11 cellular contexts compared by ENCODE assay signal in the genomic region with DNA sequence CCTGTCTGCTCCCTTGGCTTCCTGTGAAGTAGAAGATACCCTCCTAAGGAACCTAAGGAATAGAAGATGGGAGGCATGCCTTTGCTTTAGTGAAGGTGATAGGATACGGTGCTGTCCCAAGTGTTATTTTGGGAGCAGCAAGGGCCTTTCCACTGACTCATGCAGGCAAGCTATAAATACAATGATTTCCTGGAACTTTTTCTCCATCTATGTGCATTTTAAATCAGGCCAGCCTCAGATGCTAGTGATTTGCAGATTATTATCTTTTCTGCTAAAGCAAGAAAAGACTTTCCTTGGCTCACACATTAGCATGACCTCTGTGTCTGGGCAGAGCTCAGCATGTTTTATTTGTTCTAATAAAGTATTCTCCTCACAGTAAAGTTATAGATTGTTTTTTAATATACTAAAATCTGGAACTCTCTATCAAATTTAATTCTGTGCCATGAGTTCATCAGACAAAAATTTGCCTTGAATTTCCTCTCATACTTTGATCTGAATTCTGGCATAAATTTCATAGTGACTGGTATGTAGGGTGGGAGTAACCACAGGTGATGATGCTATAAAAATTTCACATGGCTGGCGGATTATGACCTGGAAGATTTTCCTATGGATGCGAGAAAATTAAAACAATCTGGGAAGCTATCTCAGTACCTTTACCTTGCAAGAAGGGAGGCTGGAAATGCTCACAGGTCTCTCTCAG.
A peak's percentile ranks its signal among the peaks of the same experiment; 100 is the strongest.
DNase-seq lines count a peak whose midpoint lies in the region; ATAC-seq and TF ChIP-seq lines count a peak whose summit lies in the region.
"Had no signal": no experiment of that assay in that cellular context is flagged by ENCODE, and none has a peak within 500 bp of the region (broad histone marks: within the 10 kb centered on the region; RNA-seq: fewer than 3 reads in every experiment).

No MANE protein-coding gene starts in this region.

- H3K9ac ChIP-seq in SK-N-SH, result no peak overlapping the region

- no peak for TF ChIP-seq POLR2A in gastrocnemius medialis (IDR thresholded peaks at IDR 0.05)

- H4K20me1 ChIP-seq in SK-N-SH (ENCODE audit: insufficient read depth), result no peaks in the 10 kb centered on the region

- H3K27ac ChIP-seq in SK-N-SH (ENCODE audit: low read depth in 2 of 2, low read length in 1 of 2), result peak overlapping the region; percentile 43 to 53; a peak in 3 of 4 replicates
- no peak overlapping the region for H3K27ac ChIP-seq in gastrocnemius medialis
- H3K27ac ChIP-seq: colonic mucosa had no signal

- H2AFZ ChIP-seq in SK-N-SH (ENCODE audit: low read depth), result 0 out of 2 replicates have a peak overlapping the region, but pooled peaks have one; percentile 18

- no peaks in the 10 kb centered on the region for H3K9me2 ChIP-seq in SK-N-SH

- POLR2A ChIA-PET in SK-N-SH (lab: Yijun Ruan, JAX), result no interaction called here

- peak in 1 of 2 experiments; percentile 20; a peak in 1 of 4 replicates for TF ChIP-seq EP300 in SK-N-SH (IDR thresholded peaks at IDR 0.05; ENCODE audit: borderline replicate concordance in 1 of 2, low read depth in 1 of 2, low read length in 1 of 2)

- H3K4me1 ChIP-seq in SK-N-SH (ENCODE audit: control insufficient read depth in 1 of 2, insufficient read depth in 2 of 2, low read depth in 1 of 2, low read length in 1 of 2) (peaks cover 10 to 14% of the 10 kb centered on the region in 2 experiments; a peak in 3 of 4 replicates), gastrocnemius medialis (peaks cover 5 to 10% of the 10 kb centered on the region in 2 donors)
- H3K4me1 ChIP-seq: colonic mucosa had no signal

- ATAC-seq in gastrocnemius medialis (peak; percentile 47 to 61), HG03135 (IDR thresholded peaks at IDR 0.05; ENCODE audit: unreplicated experiment) (no peak)

- intact Hi-C loops in gastrocnemius medialis (cut with DNase I; ENCODE audit: low total_unique reads), result no loop called here

- WGBS in SK-N-SH (ENCODE audit: low lambda C conversion rate), result 11% methylated on average over 3 of the region's 3 CpGs

- TF ChIP-seq CTCF in SK-N-SH (IDR thresholded peaks at IDR 0.05) (no peak), fibroblast of the aortic adventitia (IDR thresholded peaks at IDR 0.05; ENCODE audit: insufficient read depth, low read length) (no peak), gastrocnemius medialis (IDR thresholded peaks at IDR 0.05 in 4 of 5, conservative IDR thresholded peaks at IDR 0.05 in 1 of 5) (no peak)

- peaks cover 13% of the 10 kb centered on the region for H3F3A ChIP-seq in SK-N-SH (replicated peaks; ENCODE audit: insufficient read depth)

- H3K9me3 ChIP-seq in SK-N-SH (no peaks in the 10 kb centered on the region), gastrocnemius medialis (no peaks in the 10 kb centered on the region)
- H3K9me3 ChIP-seq: colonic mucosa had no signal

- in situ Hi-C loops in gastrocnemius medialis (cut with MboI; ENCODE audit: low sequenced_read_pairs in 4 of 4), result loop anchor here in 1 of 4 donors (25.0 kb wide), 1 partner anchor 109 kb away; no protein-coding TSS in a partner anchor

- no peaks in the 10 kb centered on the region for H3K79me2 ChIP-seq in SK-N-SH (ENCODE audit: insufficient read depth)

- H3K36me3 ChIP-seq in SK-N-SH (replicated peaks in 1 of 2; ENCODE audit: control insufficient read depth in 1 of 2, insufficient read depth in 2 of 2, low read length in 1 of 2) (no peaks in the 10 kb centered on the region), gastrocnemius medialis (no peaks in the 10 kb centered on the region)
- H3K36me3 ChIP-seq: colonic mucosa had no signal

- H3K4me3 ChIP-seq in SK-N-SH (ENCODE audit: low read depth in 2 of 2, low read length in 1 of 2) (no peak overlapping the region), fibroblast of the aortic adventitia (ENCODE audit: low read depth, low read length) (no peak overlapping the region), gastrocnemius medialis (no peak overlapping the region)
- H3K4me3 ChIP-seq: colonic mucosa, smooth muscle cell had no signal

- H3K4me2 ChIP-seq in SK-N-SH, result peak overlapping the region; percentile 34
- H3K4me2 ChIP-seq: smooth muscle cell had no signal

- CTCF ChIA-PET in SK-N-SH (lab: Yijun Ruan, JAX), result interaction anchor here (0.8 to 1.0 kb wide), 3 partner anchors 10 to 196 kb away, joined by 3 to 4 read pairs (median 3); no protein-coding TSS in a partner anchor

- no peaks in the 10 kb centered on the region; the same call in 1 of the 2 replicates for H3K27me3 ChIP-seq in SK-N-SH (ENCODE audit: insufficient read depth)
- H3K27me3 ChIP-seq in gastrocnemius medialis, result peaks cover 0 to 3% (median 0%) of the 10 kb centered on the region in 3 donors
- H3K27me3 ChIP-seq: colonic mucosa had no signal

- TF ChIP-seq RAD21 in SK-N-SH (IDR thresholded peaks at IDR 0.05; ENCODE audit: low read length), result no peak

- DNase-seq in GM04503 (ENCODE audit: low read depth) (peak; percentile 16), SK-N-SH (no peak), fibroblast of the aortic adventitia (ENCODE audit: low read depth) (peak; percentile 72), gastrocnemius medialis (no peak), GM19240 (ENCODE audit: insufficient read length, low spot score) (no peak), HPDE6-E6E7 (ENCODE audit: extremely low spot score) (no peak), NCI-H526 treated with DMSO at 0.1 percent for 48 hours (lab: John Stamatoyannopoulos, UW) (no peak)
- DNase-seq: activated effector memory CD4-positive, alpha-beta T cell treated with Interleukin-2 at 50 U/mL for 16 hours; colonic mucosa had no signal

TF ChIP-seq in SK-N-SH, 30 proteins besides CTCF, POLR2A, EP300 and RAD21:
- TF ChIP-seq GABPA (IDR thresholded peaks at IDR 0.05; ENCODE audit: low read depth), result no peak
- peak; percentile 51 for TF ChIP-seq JUND (IDR thresholded peaks at IDR 0.05)
- peak; percentile 27; the same call in 1 of the 2 replicates for TF ChIP-seq POLR2AphosphoS5 (IDR thresholded peaks at IDR 0.05; ENCODE audit: low read depth, low read length)
- TF ChIP-seq FOSL2 (IDR thresholded peaks at IDR 0.05; ENCODE audit: borderline replicate concordance, low read depth), result peak; percentile 42; the same call in 1 of the 2 replicates
- TF ChIP-seq MEF2A (IDR thresholded peaks at IDR 0.05; ENCODE audit: borderline replicate concordance, low read depth), result peak; percentile 97
- TF ChIP-seq, protein P1, sequence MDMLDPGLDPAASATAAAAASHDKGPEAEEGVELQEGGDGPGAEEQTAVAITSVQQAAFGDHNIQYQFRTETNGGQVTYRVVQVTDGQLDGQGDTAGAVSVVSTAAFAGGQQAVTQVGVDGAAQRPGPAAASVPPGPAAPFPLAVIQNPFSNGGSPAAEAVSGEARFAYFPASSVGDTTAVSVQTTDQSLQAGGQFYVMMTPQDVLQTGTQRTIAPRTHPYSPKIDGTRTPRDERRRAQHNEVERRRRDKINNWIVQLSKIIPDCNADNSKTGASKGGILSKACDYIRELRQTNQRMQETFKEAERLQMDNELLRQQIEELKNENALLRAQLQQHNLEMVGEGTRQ (IDR thresholded peaks at IDR 0.05; ENCODE audit: borderline replicate concordance, low read depth, low read length), result no peak
- TF ChIP-seq TCF12 (IDR thresholded peaks at IDR 0.05), result peak; percentile 57
- TF ChIP-seq, protein P2, sequence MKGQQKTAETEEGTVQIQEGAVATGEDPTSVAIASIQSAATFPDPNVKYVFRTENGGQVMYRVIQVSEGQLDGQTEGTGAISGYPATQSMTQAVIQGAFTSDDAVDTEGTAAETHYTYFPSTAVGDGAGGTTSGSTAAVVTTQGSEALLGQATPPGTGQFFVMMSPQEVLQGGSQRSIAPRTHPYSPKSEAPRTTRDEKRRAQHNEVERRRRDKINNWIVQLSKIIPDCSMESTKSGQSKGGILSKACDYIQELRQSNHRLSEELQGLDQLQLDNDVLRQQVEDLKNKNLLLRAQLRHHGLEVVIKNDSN (IDR thresholded peaks at IDR 0.05; ENCODE audit: borderline replicate concordance, low read depth), result no peak

Comparison
In these comparisons a context has a peak if more than half of its experiments do, and no peak if none do; other contexts are left out.
1. DNase-seq: peak in GM04503 (single experiment) and fibroblast of the aortic adventitia (single experiment); none in SK-N-SH (single experiment), gastrocnemius medialis (0 of 2), GM19240 (single experiment), HPDE6-E6E7 (single experiment) and NCI-H526 treated with DMSO at 0.1 percent for 48 hours (single experiment).
2. H3K27ac ChIP-seq: peak in SK-N-SH (2 of 2); none in gastrocnemius medialis (0 of 4).